Comparison of ENCODE assay signal across 19 cellular contexts in genomic region chr9:124238546-124239140, GRCh38. TPM values are rescaled to one million over a fixed set of nuclear protein-coding genes. Genes with fewer than 3 reads are reported as not detected.
DNase-seq lines count a peak whose midpoint lies in the region; ATAC-seq and TF ChIP-seq lines count a peak whose summit lies in the region.
"Had no signal": no experiment of that assay in that cellular context is flagged by ENCODE, and none has a peak within 500 bp of the region (broad histone marks: within the 10 kb centered on the region; RNA-seq: fewer than 3 reads in every experiment).

No MANE protein-coding gene starts in this region.

- TF ChIP-seq CTCF in uterus (IDR thresholded peaks at IDR 0.05) = no peak

- no peak overlapping the region for H3K27ac ChIP-seq in uterus
- H3K27ac ChIP-seq: breast epithelium, KMS-11, right lobe of liver, suprapubic skin, VCaP had no signal

- peaks cover 15 to 41% (median 19%) of the 10 kb centered on the region in 3 donors for H3K4me1 Mint-ChIP-seq in T-cell

- peaks cover 6 to 7% of the 10 kb centered on the region in 2 donors for H3K27me3 Mint-ChIP-seq in T-cell

- H3K36me3 Mint-ChIP-seq in T-cell = no peaks in the 10 kb centered on the region

- intact Hi-C loops in posterior vena cava (cut with DNase I) = no loop called here
- intact Hi-C loops in uterus (cut with DNase I; ENCODE audit: low total_unique reads) = no loop called here

- CTCF ChIA-PET in T-cell (lab: Charles Lee) = no interaction called here

- no peak overlapping the region for H3K4me3 ChIP-seq in uterus
- H3K4me3 ChIP-seq: breast epithelium, right lobe of liver, suprapubic skin had no signal

- TF ChIP-seq POLR2A in uterus (IDR thresholded peaks at IDR 0.05) = no peak

- H3K9me3 ChIP-seq in uterus = peaks cover 0 to 3% of the 10 kb centered on the region in 2 donors
- H3K9me3 ChIP-seq: breast epithelium, right lobe of liver, suprapubic skin had no signal

- peaks cover 0 to 2% (median 0%) of the 10 kb centered on the region in 3 donors for H3K9me3 Mint-ChIP-seq in T-cell

- DNase-seq in T-cell = no peak
- DNase-seq in posterior vena cava (ENCODE audit: low spot score) = peak; percentile 31
- DNase-seq in uterus = no peak
- DNase-seq in NCI-H524 treated with DMSO at 0.1 percent for 48 hours (lab: John Stamatoyannopoulos, UW) = no peak
- DNase-seq: activated effector memory CD4-positive, alpha-beta T cell treated with Interleukin-2 at 50 U/mL for 16 hours; HCEC 1CT; left cardiac atrium; naive thymus-derived CD4-positive, alpha-beta T cell; NCI-H1694; NCI-H748 treated with DMSO at 0.1 percent for 48 hours; SIG-M5 had no signal

- H3K4me3 Mint-ChIP-seq in T-cell = peak overlapping the region in 1 of 3 donors; percentile 13

- peak; percentile 39 for ATAC-seq in GM18498 (IDR thresholded peaks at IDR 0.05; ENCODE audit: unreplicated experiment)
- peak; percentile 25 for ATAC-seq in GM21528 (IDR thresholded peaks at IDR 0.05; ENCODE audit: low FRiP score, unreplicated experiment)
- ATAC-seq in T-cell (replicated peaks in 1 of 4) = peak; percentile 38 to 71 (median 58)
- no peak for ATAC-seq in HG02938 (IDR thresholded peaks at IDR 0.05; ENCODE audit: unreplicated experiment)

- H3K27me3 ChIP-seq in uterus = no peaks in the 10 kb centered on the region
- H3K27me3 ChIP-seq: breast epithelium, right lobe of liver, suprapubic skin had no signal

- H3K27ac Mint-ChIP-seq in T-cell = peak overlapping the region; percentile 80 to 83

- POLR2A ChIA-PET in T-cell (lab: Charles Lee) = interaction anchor here in 1 of 2 donors (0.5 kb wide), 1 partner anchor 1626 kb away, joined by 3 read pairs; no protein-coding TSS in a partner anchor

- H3K4me1 ChIP-seq in uterus = no peaks in the 10 kb centered on the region
- H3K4me1 ChIP-seq: breast epithelium, right lobe of liver had no signal

- no peaks in the 10 kb centered on the region for H3K36me3 ChIP-seq in uterus
- H3K36me3 ChIP-seq: breast epithelium, right lobe of liver, suprapubic skin had no signal

RNA-seq across cellular contexts. Expression of gene NEK6, which starts 19.1 kb away (rescaled TPM):
- total RNA-seq in T-cell (10 to 100 TPM in 3 of 5 donors, 1 to 10 TPM in 2; 5.9 to 12.5 (median 10.4) TPM), posterior vena cava (10 to 100 TPM; 56.9 to 62.7 TPM), uterus (10 to 100 TPM in 3 of 4 donors, 1 to 10 TPM in 1; 6.1 to 38.5 (median 34.7) TPM)
